Comparison of ENCODE assay signal across 25 cellular contexts in genomic region chrX:6291444-6291843, GRCh38.
A peak's percentile ranks its signal among the peaks of the same experiment; 100 is the strongest.
DNase-seq lines count a peak whose midpoint lies in the region; FAIRE-seq and TF ChIP-seq lines count a peak whose summit lies in the region.
"Had no signal": no experiment of that assay in that cellular context is flagged by ENCODE, and none has a peak within 500 bp of the region (broad histone marks: within the 10 kb centered on the region; RNA-seq: fewer than 3 reads in every experiment).

No MANE protein-coding gene starts in this region.

- 5% methylated on average over 5 of the region's 5 CpGs for WGBS in SK-N-SH (ENCODE audit: low lambda C conversion rate)

- H3K9me3 Mint-ChIP-seq in nephron: no peaks in the 10 kb centered on the region
- H3K9me3 Mint-ChIP-seq: CD4-positive, alpha-beta T cell; GM23338; H9 had no signal

- no peaks in the 10 kb centered on the region for H3K9me3 ChIP-seq in Karpas-422 (ENCODE audit: low read length)
- no peaks in the 10 kb centered on the region for H3K9me3 ChIP-seq in SK-N-SH
- H3K9me3 ChIP-seq: A549; BE2C; BLaER1 treated with 17β-estradiol and CSF1 and Interleukin-3, amounts not matched to agents 10 nM and 100 nM had no signal

- peak; percentile 86 for FAIRE-seq in endometrium (lab: Jason Lieb, UNC)
- no peak for FAIRE-seq in frontal cortex (lab: Jason Lieb, UNC)
- FAIRE-seq: A549, D721Med, GM12878, GM19239 had no signal

- TF ChIP-seq RAD21 in SK-N-SH (IDR thresholded peaks at IDR 0.05; ENCODE audit: low read length): no peak

- H3K4me1 Mint-ChIP-seq in nephron: peaks cover 4% of the 10 kb centered on the region
- H3K4me1 Mint-ChIP-seq: CD14-positive monocyte; CD8-positive, alpha-beta memory T cell had no signal

- peak; percentile 30 for DNase-seq in Karpas-422
- DNase-seq in SK-N-SH: peak; percentile 11
- no peak for DNase-seq in NCI-H1694 (lab: John Stamatoyannopoulos, UW)
- DNase-seq in frontal cortex (ENCODE audit: low spot score in 2 of 2): no peak
- no peak for DNase-seq in medulla oblongata (ENCODE audit: extremely low spot score)
- DNase-seq: 8988T; ACHN; AML-193; BE2C; CD4-positive, alpha-beta T cell; CD8-positive, alpha-beta memory T cell; DMS 273 treated with DMSO at 0.1 percent for 48 hours; DMS79; EL; GDM1; H9 had no signal

- H3K79me2 ChIP-seq in Karpas-422 (ENCODE audit: low read length): no peaks in the 10 kb centered on the region
- no peaks in the 10 kb centered on the region for H3K79me2 ChIP-seq in SK-N-SH (ENCODE audit: insufficient read depth)

- H4K20me1 ChIP-seq in Karpas-422 (ENCODE audit: insufficient read depth, low read depth, low read length) (no peaks in the 10 kb centered on the region), SK-N-SH (ENCODE audit: insufficient read depth) (no peaks in the 10 kb centered on the region)
- H4K20me1 ChIP-seq: BLaER1 treated with 17β-estradiol and CSF1 and Interleukin-3, amounts not matched to agents 10 nM and 100 nM had no signal

- H3K9ac ChIP-seq in Karpas-422 (ENCODE audit: low read length): no peak overlapping the region
- H3K9ac ChIP-seq in SK-N-SH: no peak overlapping the region
- H3K9ac ChIP-seq: BLaER1 treated with 17β-estradiol and CSF1 and Interleukin-3, amounts not matched to agents 10 nM and 100 nM had no signal

- CTCF ChIA-PET in SK-N-SH (lab: Yijun Ruan, JAX): no interaction called here

- no peak overlapping the region for H3K4me2 ChIP-seq in Karpas-422 (ENCODE audit: low read depth, low read length, poor library complexity, severe bottlenecking)
- H3K4me2 ChIP-seq in SK-N-SH: no peak overlapping the region
- H3K4me2 ChIP-seq: A549; BLaER1 treated with 17β-estradiol and CSF1 and Interleukin-3, amounts not matched to agents 10 nM and 100 nM; GM23338 had no signal

- H2AFZ ChIP-seq in Karpas-422 (ENCODE audit: low read length) (no peak overlapping the region), SK-N-SH (ENCODE audit: low read depth) (no peak overlapping the region)
- H2AFZ ChIP-seq: GM23338 had no signal

- TF ChIP-seq CTCF in SK-N-SH (IDR thresholded peaks at IDR 0.05) (no peak), nephron (IDR thresholded peaks at IDR 0.05; ENCODE audit: unreplicated experiment in 3 of 3) (no peak)

- H3K4me3 ChIP-seq in Karpas-422 (ENCODE audit: low read length) (no peak overlapping the region), SK-N-SH (ENCODE audit: low read depth in 2 of 2, low read length in 1 of 2) (no peak overlapping the region)
- H3K4me3 ChIP-seq: A549; BLaER1 treated with 17β-estradiol and CSF1 and Interleukin-3, amounts not matched to agents 10 nM and 100 nM; GM12878; GM23338 had no signal

- H3K27me3 Mint-ChIP-seq in nephron (ENCODE audit: low read depth): no peaks in the 10 kb centered on the region
- H3K27me3 Mint-ChIP-seq: CD4-positive, alpha-beta T cell; CD8-positive, alpha-beta memory T cell had no signal

- H3K27me3 ChIP-seq in Karpas-422 (ENCODE audit: low read length) (no peaks in the 10 kb centered on the region), SK-N-SH (ENCODE audit: insufficient read depth) (no peaks in the 10 kb centered on the region)
- H3K27me3 ChIP-seq: BE2C; BLaER1 treated with 17β-estradiol and CSF1 and Interleukin-3, amounts not matched to agents 10 nM and 100 nM had no signal

- H3K36me3 Mint-ChIP-seq in nephron (ENCODE audit: low read depth): no peaks in the 10 kb centered on the region
- H3K36me3 Mint-ChIP-seq: CD14-positive monocyte; CD8-positive, alpha-beta memory T cell had no signal

- H3K27ac Mint-ChIP-seq in nephron: peak overlapping the region in 2 of 3 experiments; percentile 6 to 80
- H3K27ac Mint-ChIP-seq: CD14-positive monocyte; CD4-positive, alpha-beta T cell; CD8-positive, alpha-beta memory T cell; GM23338; H9 had no signal

- H3K27ac ChIP-seq in Karpas-422 (ENCODE audit: low read length): no peak overlapping the region
- no peak overlapping the region for H3K27ac ChIP-seq in SK-N-SH (ENCODE audit: low read depth in 2 of 2, low read length in 1 of 2)
- H3K27ac ChIP-seq: A549; BLaER1 treated with 17β-estradiol and CSF1 and Interleukin-3, amounts not matched to agents 10 nM and 100 nM had no signal

- H3F3A ChIP-seq in SK-N-SH (replicated peaks; ENCODE audit: insufficient read depth): no peaks in the 10 kb centered on the region

- H3K36me3 ChIP-seq in Karpas-422 (ENCODE audit: insufficient read depth, low read length) (no peaks in the 10 kb centered on the region), SK-N-SH (replicated peaks in 1 of 2; ENCODE audit: control insufficient read depth in 1 of 2, insufficient read depth in 2 of 2, low read length in 1 of 2) (no peaks in the 10 kb centered on the region)
- H3K36me3 ChIP-seq: BE2C; BLaER1 treated with 17β-estradiol and CSF1 and Interleukin-3, amounts not matched to agents 10 nM and 100 nM had no signal

- no peak overlapping the region for H3K4me3 Mint-ChIP-seq in nephron
- H3K4me3 Mint-ChIP-seq: CD14-positive monocyte; CD4-positive, alpha-beta T cell; CD8-positive, alpha-beta memory T cell; GM23338; H9 had no signal

- no peaks in the 10 kb centered on the region for H3K9me2 ChIP-seq in Karpas-422 (replicated peaks; ENCODE audit: insufficient read depth, low read length)
- H3K9me2 ChIP-seq in SK-N-SH: no peaks in the 10 kb centered on the region

- TF ChIP-seq EP300 in SK-N-SH (IDR thresholded peaks at IDR 0.05; ENCODE audit: borderline replicate concordance in 1 of 2, low read depth in 1 of 2, low read length in 1 of 2): peak in 1 of 2 experiments; percentile 76; a peak in 1 of 4 replicates

- H3K4me1 ChIP-seq in Karpas-422 (ENCODE audit: low read length) (peaks cover 3% of the 10 kb centered on the region), SK-N-SH (ENCODE audit: control insufficient read depth in 1 of 2, insufficient read depth in 2 of 2, low read depth in 1 of 2, low read length in 1 of 2) (peaks cover 0 to 6% of the 10 kb centered on the region in 2 experiments; a peak in 1 of 4 replicates)
- H3K4me1 ChIP-seq: A549, BE2C had no signal

- POLR2A ChIA-PET in SK-N-SH (lab: Yijun Ruan, JAX): no interaction called here

TF ChIP-seq in SK-N-SH, 30 proteins besides CTCF, POLR2A, EP300 and RAD21:
- TF ChIP-seq TCF12 (IDR thresholded peaks at IDR 0.05) (no peak), RCOR1 (IDR thresholded peaks at IDR 0.05; ENCODE audit: low read length) (peak; percentile 38; the same call in 1 of the 2 replicates), CHD2 (IDR thresholded peaks at IDR 0.05; ENCODE audit: low read length, partially characterized antibody) (peak; percentile 46)

Comparison
In these comparisons a context has a peak if more than half of its experiments do, and no peak if none do; other contexts are left out.
1. DNase-seq: peak in Karpas-422 (single experiment) and SK-N-SH (single experiment); none in NCI-H1694 (single experiment), frontal cortex (0 of 2) and medulla oblongata (single experiment).